1 cellular context compared by ENCODE assay signal in genomic region chr14:65928995-65929394, GRCh38.
TF ChIP-seq lines count a peak whose summit lies in the region.

No MANE protein-coding gene starts in this region.

TF ChIP-seq in H1, 55 proteins besides CTCF, POLR2A, EP300 and RAD21 (continued from another document):
- TF ChIP-seq RXRA (IDR thresholded peaks at IDR 0.05; ENCODE audit: insufficient read depth, low read depth, low read length) (no peak), CBX8 (IDR thresholded peaks at IDR 0.05; ENCODE audit: borderline replicate concordance, low read depth, low read length) (no peak)
